ENCODE assay signal across 8 cellular contexts in the genomic region with DNA sequence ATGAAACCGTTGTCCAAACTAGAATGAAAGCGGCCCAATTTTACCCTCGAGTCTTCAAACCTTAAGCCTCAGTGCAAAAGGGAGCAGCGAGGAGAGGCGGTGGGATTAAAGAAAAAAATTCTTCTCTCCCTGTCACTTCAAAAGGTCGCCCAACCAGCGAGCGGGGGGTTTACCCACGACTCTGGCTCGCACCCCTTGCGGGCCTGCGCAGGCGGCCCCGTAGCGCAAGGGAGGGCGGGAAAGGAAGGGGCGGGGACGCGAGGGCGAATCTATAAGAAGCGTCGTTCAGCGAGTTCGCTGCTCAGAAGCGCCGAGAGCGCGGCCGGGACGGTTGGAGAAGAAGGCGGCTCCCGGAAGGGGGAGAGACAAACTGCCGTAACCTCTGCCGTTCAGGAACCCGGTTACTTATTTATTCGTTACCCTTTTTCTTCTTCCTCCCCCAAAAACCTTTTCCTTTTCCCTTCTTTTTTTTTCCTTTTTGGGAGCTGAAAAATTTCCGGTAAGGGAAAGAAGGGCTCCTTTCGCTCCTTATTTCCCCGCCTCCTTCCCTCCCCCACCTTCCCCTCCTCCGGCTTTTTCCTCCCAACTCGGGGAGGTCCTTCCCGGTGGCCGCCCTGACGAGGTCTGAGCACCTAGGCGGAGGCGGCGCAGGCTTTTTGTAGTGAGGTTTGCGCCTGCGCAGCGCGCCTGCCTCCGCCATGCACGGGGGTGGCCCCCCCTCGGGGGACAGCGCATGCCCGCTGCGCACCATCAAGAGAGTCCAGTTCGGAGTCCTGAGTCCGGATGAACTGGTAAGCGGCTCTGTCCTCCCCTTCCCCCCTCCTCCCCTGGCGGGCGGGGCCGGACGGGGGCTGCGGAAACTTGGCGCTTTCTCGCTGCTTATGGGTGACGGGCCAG. TPM values are rescaled to one million over a fixed set of nuclear protein-coding genes. Genes with fewer than 3 reads are reported as not detected.
DNase-seq lines count a peak whose midpoint lies in the region; ATAC-seq and TF ChIP-seq lines count a peak whose summit lies in the region.

A gene (plus strand): TSS at position 300 of the 897 bp plus-strand sequence.

- H3K9me3 ChIP-seq in BLaER1 treated with 17β-estradiol and CSF1 and Interleukin-3, amounts not matched to agents 10 nM and 100 nM (replicated peaks in 1 of 11), result no peaks in the 10 kb centered on the region
- H3K9me3 ChIP-seq in left lung, result no peaks in the 10 kb centered on the region

- ATAC-seq in GM19351 (IDR thresholded peaks at IDR 0.05; ENCODE audit: unreplicated experiment), result peak; percentile 60
- ATAC-seq in HG03521 (IDR thresholded peaks at IDR 0.05; ENCODE audit: unreplicated experiment), result peak; percentile 60
- ATAC-seq in left lung, result peak; percentile 84

- peaks cover 46 to 48% (median 47%) of the 10 kb centered on the region in 11 experiments for H4K20me1 ChIP-seq in BLaER1 treated with 17β-estradiol and CSF1 and Interleukin-3, amounts not matched to agents 10 nM and 100 nM

- no peaks in the 10 kb centered on the region for H3K27me3 ChIP-seq in BLaER1 treated with 17β-estradiol and CSF1 and Interleukin-3, amounts not matched to agents 10 nM and 100 nM
- no peaks in the 10 kb centered on the region for H3K27me3 ChIP-seq in left lung

- H3K9ac ChIP-seq in BLaER1 treated with 17β-estradiol and CSF1 and Interleukin-3, amounts not matched to agents 10 nM and 100 nM, result peak within 1 kb of the TSS; percentile 87 to 100 (median 98)

- peak in 1 of 2 donors; percentile 14 for TF ChIP-seq CTCF in left lung (IDR thresholded peaks at IDR 0.05)

- H3K4me1 Mint-ChIP-seq in dendritic cell treated with granulocyte-macrophage colony-stimulating factor and Interleukin-4, amounts not matched to agents 40 ng/mL and 50 ng/mL, for 4 days (ENCODE audit: low read depth), result peaks cover 76% of the 10 kb centered on the region

- H3K4me3 Mint-ChIP-seq in dendritic cell treated with granulocyte-macrophage colony-stimulating factor and Interleukin-4, amounts not matched to agents 40 ng/mL and 50 ng/mL, for 4 days, result peak within 1 kb of the TSS; percentile 97

- H3K27ac ChIP-seq in BLaER1 treated with 17β-estradiol and CSF1 and Interleukin-3, amounts not matched to agents 10 nM and 100 nM, result peak within 1 kb of the TSS; percentile 97 to 100 (median 99)
- H3K27ac ChIP-seq in left lung, result peak within 1 kb of the TSS; percentile 98 to 100

- peaks cover 71 to 77% (median 73%) of the 10 kb centered on the region in 10 experiments for H3K4me1 ChIP-seq in BLaER1 treated with 17β-estradiol and CSF1 and Interleukin-3, amounts not matched to agents 10 nM and 100 nM
- peaks cover 36 to 58% of the 10 kb centered on the region in 2 donors for H3K4me1 ChIP-seq in left lung

- H3K27ac Mint-ChIP-seq in dendritic cell treated with granulocyte-macrophage colony-stimulating factor and Interleukin-4, amounts not matched to agents 40 ng/mL and 50 ng/mL, for 4 days, result peak within 1 kb of the TSS; percentile 100

- intact Hi-C loops in dendritic cell treated with granulocyte-macrophage colony-stimulating factor and Interleukin-4, amounts not matched to agents 40 ng/mL and 50 ng/mL, for 4 days (cut with micrococcal nuclease), result loop anchor here (1.0 to 10.0 kb wide), 2 partner anchors 49 to 130 kb away; a partner anchor contains a TSS
- intact Hi-C loops in left lung (cut with DNase I), result no loop called here

- peak within 1 kb of the TSS; percentile 65 to 85 (median 77) for H3K4me3 ChIP-seq in BLaER1 treated with 17β-estradiol and CSF1 and Interleukin-3, amounts not matched to agents 10 nM and 100 nM
- H3K4me3 ChIP-seq in left lung, result peak within 1 kb of the TSS; percentile 52 to 66

- DNase-seq in NCI-H748 (lab: John Stamatoyannopoulos, UW; ENCODE audit: unreplicated experiment) (peak; percentile 98), left lung (peak; percentile 98 to 99)
- peak; percentile 96 to 98 for DNase-seq in activated CD4-positive, alpha-beta T cell treated with anti-CD3 and anti-CD28 coated beads, Interleukin-2, amount 50 U/mL, for 24 hours (ENCODE audit: low read depth in 1 of 2, low spot score in 1 of 2)
- peak; percentile 96 to 98 for DNase-seq in stimulated activated CD4-positive, alpha-beta T cell treated with anti-CD3 and anti-CD28 coated beads, Interleukin-2, amount 100 ng/mL, for 48 hours

- peaks cover 0 to 38% (median 22%) of the 10 kb centered on the region in 11 experiments; a peak in 15 of 22 replicates for H3K36me3 ChIP-seq in BLaER1 treated with 17β-estradiol and CSF1 and Interleukin-3, amounts not matched to agents 10 nM and 100 nM
- peaks cover 0 to 3% of the 10 kb centered on the region in 2 donors for H3K36me3 ChIP-seq in left lung

- H3K36me3 Mint-ChIP-seq in dendritic cell treated with granulocyte-macrophage colony-stimulating factor and Interleukin-4, amounts not matched to agents 40 ng/mL and 50 ng/mL, for 4 days (ENCODE audit: low read depth), result peaks cover 56% of the 10 kb centered on the region

- H3K9me3 Mint-ChIP-seq in dendritic cell treated with granulocyte-macrophage colony-stimulating factor and Interleukin-4, amounts not matched to agents 40 ng/mL and 50 ng/mL, for 4 days, result no peaks in the 10 kb centered on the region

- H3K27me3 Mint-ChIP-seq in dendritic cell treated with granulocyte-macrophage colony-stimulating factor and Interleukin-4, amounts not matched to agents 40 ng/mL and 50 ng/mL, for 4 days, result no peaks in the 10 kb centered on the region

- peak within 1 kb of the TSS; percentile 88 to 98 (median 95) for H3K4me2 ChIP-seq in BLaER1 treated with 17β-estradiol and CSF1 and Interleukin-3, amounts not matched to agents 10 nM and 100 nM

RNA-seq across cellular contexts. Expression of the gene that starts here (rescaled TPM):
- total RNA-seq in left lung, result 100 to 1,000 TPM in 1 of 2 donors, 10 to 100 TPM in 1; 90.8 to 116 TPM

Comparison
In these comparisons a context has a peak if more than half of its experiments do, and no peak if none do; other contexts are left out.
1. Peak in every context shown above with its lines: DNase-seq, ATAC-seq, H3K4me3 ChIP-seq and H3K27ac ChIP-seq.